28 cellular contexts compared by ENCODE assay signal in genomic region chr5:73222173-73222572, GRCh38. TPM values are rescaled to one million over a fixed set of nuclear protein-coding genes. Genes with fewer than 3 reads are reported as not detected.
"Had no signal": no experiment of that assay in that cellular context is flagged by ENCODE, and none has a peak within 500 bp of the region (broad histone marks: within the 10 kb centered on the region; RNA-seq: fewer than 3 reads in every experiment).

No MANE protein-coding gene starts in this region.

- H3K27ac ChIP-seq: foreskin keratinocyte, left ventricle myocardium inferior, spleen, thoracic aorta, vagina had no signal

- ATAC-seq: activated T-cell treated with anti-CD3 and anti-CD28 coated beads, Interleukin-2, amount 50 U/mL, for 4 hours; foreskin keratinocyte; naive thymus-derived CD8-positive, alpha-beta T cell had no signal

- FAIRE-seq: bronchial epithelial cell, endometrium had no signal

- H3K9me3 ChIP-seq: left ventricle myocardium inferior, spleen, thoracic aorta, vagina had no signal

- H3K27me3 ChIP-seq: foreskin keratinocyte had no signal

- H3K36me3 ChIP-seq: left ventricle myocardium inferior, spleen, thoracic aorta, vagina had no signal

- H3K4me1 ChIP-seq: foreskin keratinocyte, left ventricle myocardium inferior, spleen, vagina had no signal

- DNase-seq: activated CD4-positive, alpha-beta T cell treated with anti-CD3 and anti-CD28 coated beads for 4 hours; activated CD4-positive, alpha-beta T cell treated with anti-CD3 and anti-CD28 coated beads, Interleukin-2, amount 50 U/mL, for 48 hours; activated CD4-positive, CD25-positive, alpha-beta regulatory T cell; activated CD8-positive, alpha-beta memory T cell treated with anti-CD3 and anti-CD28 coated beads, Interleukin-2, amount 50 U/mL, for 48 hours; activated effector memory CD4-positive, alpha-beta T cell treated with Interleukin-2 at 50 U/mL for 16 hours; activated naive CD4-positive, alpha-beta T cell treated with anti-CD3 and anti-CD28 coated beads for 36 hours; activated T-cell treated with anti-CD3 and anti-CD28 coated beads, Interleukin-2, amount 50 U/mL, for 4 hours; amygdala; cortex of kidney; effector CD4-positive, alpha-beta T cell; foreskin keratinocyte; immature natural killer cell; left ventricle myocardium inferior; naive thymus-derived CD8-positive, alpha-beta T cell; spleen; stimulated activated CD4-positive, alpha-beta T cell treated with anti-CD3 and anti-CD28 coated beads, Interleukin-4, amount 100 ng/mL, for 1 hour; stimulated activated naive CD4-positive, alpha-beta T cell treated with Interleukin-2 at 50 U/mL for 16 hours; T1000 had no signal

- H3K4me3 ChIP-seq: left ventricle myocardium inferior, spleen, thoracic aorta, vagina had no signal

RNA-seq across cellular contexts. Expression of gene TMEM174, which starts 49.2 kb away (rescaled TPM):
- total RNA-seq: activated CD8-positive, alpha-beta memory T cell treated with anti-CD3 and anti-CD28 coated beads for 36 hours; activated naive CD4-positive, alpha-beta T cell treated with anti-CD3 and anti-CD28 coated beads for 36 hours; activated T-cell treated with anti-CD3 and anti-CD28 coated beads, Interleukin-2, amount 50 U/mL, for 4 hours; bronchial epithelial cell; epithelial cell of proximal tubule; foreskin keratinocyte; kidney epithelial cell; left ventricle myocardium inferior; lung microvascular endothelial cell; naive thymus-derived CD8-positive, alpha-beta T cell; osteoblast; posterior vena cava; spleen; thoracic aorta; vagina had no signal
- polyA plus RNA-seq: foreskin keratinocyte; immature natural killer cell; naive thymus-derived CD8-positive, alpha-beta T cell; spleen had no signal
